22 cellular contexts compared by ENCODE assay signal in genomic region chr3:167372138-167372537, GRCh38. TPM values are rescaled to one million over a fixed set of nuclear protein-coding genes. Genes with fewer than 3 reads are reported as not detected.
"Had no signal": no experiment of that assay in that cellular context is flagged by ENCODE, and none has a peak within 500 bp of the region (broad histone marks: within the 10 kb centered on the region; RNA-seq: fewer than 3 reads in every experiment).

No MANE protein-coding gene starts in this region.

- H3K27ac ChIP-seq: epithelial cell of prostate, esophagus muscularis mucosa, gastrocnemius medialis, heart right ventricle had no signal

- H3K9me3 ChIP-seq: esophagus muscularis mucosa, gastrocnemius medialis, heart right ventricle had no signal

- DNase-seq: effector memory CD4-positive, alpha-beta T cell; gastrocnemius medialis; heart right ventricle; hypothalamus; immature natural killer cell; left cardiac atrium; left ventricle myocardium superior; naive thymus-derived CD8-positive, alpha-beta T cell; small intestine; stimulated activated CD4-positive, alpha-beta T cell treated with anti-CD3 and anti-CD28 coated beads, Interleukin-12 subunit alpha, Interleukin-12 subunit beta, amount 100 ng/mL, for 4 hours; stimulated activated naive CD4-positive, alpha-beta T cell treated with Interleukin-2 at 50 U/mL for 16 hours had no signal

- H3K4me1 ChIP-seq: esophagus muscularis mucosa, gastrocnemius medialis, heart right ventricle had no signal

- H3K36me3 ChIP-seq: esophagus muscularis mucosa, gastrocnemius medialis, heart right ventricle had no signal

- ATAC-seq: gastrocnemius medialis; heart right ventricle; left cardiac atrium; left ventricle myocardium superior; naive thymus-derived CD8-positive, alpha-beta T cell; right cardiac atrium had no signal

- FAIRE-seq: kidney, small intestine, urothelium cell line had no signal

- H3K27me3 ChIP-seq: esophagus muscularis mucosa, gastrocnemius medialis, heart right ventricle had no signal

- H3K4me3 ChIP-seq: esophagus muscularis mucosa, gastrocnemius medialis, heart right ventricle, lung had no signal

RNA-seq across cellular contexts. Expression of gene ZBBX, which starts 8.0 kb away (rescaled TPM):
- total RNA-seq: fibroblast of villous mesenchyme; gastrocnemius medialis; left cardiac atrium; left ventricle myocardium superior; mesenteric fat pad; mononuclear cell; naive thymus-derived CD8-positive, alpha-beta T cell; osteocyte; posterior vena cava; right cardiac atrium had no signal
- polyA plus RNA-seq: heart right ventricle; immature natural killer cell; naive thymus-derived CD8-positive, alpha-beta T cell; right cardiac atrium; small intestine had no signal
